In the genomic region with DNA sequence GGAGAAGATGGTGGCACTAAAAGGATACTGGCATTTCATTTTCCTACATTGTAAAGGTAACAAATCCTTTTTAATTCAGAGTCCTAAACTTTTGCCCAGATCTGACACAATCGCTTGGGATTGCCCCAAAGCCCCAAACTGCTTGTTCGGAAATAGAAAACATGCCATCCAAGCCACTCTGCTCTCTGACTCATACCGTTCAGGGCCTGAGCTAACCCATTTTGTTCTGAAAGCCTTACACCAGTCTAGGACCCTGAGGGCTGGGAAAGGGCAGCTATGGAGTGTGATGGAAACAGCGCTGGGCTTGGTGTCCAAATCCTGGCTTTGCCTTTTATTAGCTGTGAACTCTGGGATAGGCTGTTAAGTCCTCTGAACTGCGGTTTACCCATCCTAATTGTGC, we compare ENCODE assay signal across 1 cellular context.
A peak's percentile ranks its signal among the peaks of the same experiment; 100 is the strongest.
TF ChIP-seq lines count a peak whose summit lies in the region.

No MANE protein-coding gene starts in this region.

TF ChIP-seq in SK-N-SH, 30 proteins besides CTCF, POLR2A, EP300 and RAD21 (continued from another document):
- TF ChIP-seq, protein P1, sequence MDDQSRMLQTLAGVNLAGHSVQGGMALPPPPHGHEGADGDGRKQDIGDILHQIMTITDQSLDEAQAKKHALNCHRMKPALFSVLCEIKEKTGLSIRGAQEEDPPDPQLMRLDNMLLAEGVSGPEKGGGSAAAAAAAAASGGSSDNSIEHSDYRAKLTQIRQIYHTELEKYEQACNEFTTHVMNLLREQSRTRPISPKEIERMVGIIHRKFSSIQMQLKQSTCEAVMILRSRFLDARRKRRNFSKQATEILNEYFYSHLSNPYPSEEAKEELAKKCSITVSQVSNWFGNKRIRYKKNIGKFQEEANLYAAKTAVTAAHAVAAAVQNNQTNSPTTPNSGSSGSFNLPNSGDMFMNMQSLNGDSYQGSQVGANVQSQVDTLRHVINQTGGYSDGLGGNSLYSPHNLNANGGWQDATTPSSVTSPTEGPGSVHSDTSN (IDR thresholded peaks at IDR 0.05) = peak; percentile 59
- TF ChIP-seq NRF1 (IDR thresholded peaks at IDR 0.05; ENCODE audit: low read depth, low read length) (no peak), TCF12 (IDR thresholded peaks at IDR 0.05) (peak; percentile 76), POLR2AphosphoS5 (IDR thresholded peaks at IDR 0.05; ENCODE audit: low read depth, low read length) (no peak; the same call in 1 of the 2 replicates), NFIC (IDR thresholded peaks at IDR 0.05; ENCODE audit: borderline replicate concordance) (peak; percentile 71), TAF1 (IDR thresholded peaks at IDR 0.05; ENCODE audit: borderline replicate concordance, low read depth, low read length) (no peak), GATA2 (CRISPR knock-in tag; IDR thresholded peaks at IDR 0.05) (no peak), FOXJ3 (CRISPR knock-in tag; IDR thresholded peaks at IDR 0.05) (no peak), FOSL2 (IDR thresholded peaks at IDR 0.05; ENCODE audit: borderline replicate concordance, low read depth) (peak; percentile 86)
- TF ChIP-seq, protein P2, sequence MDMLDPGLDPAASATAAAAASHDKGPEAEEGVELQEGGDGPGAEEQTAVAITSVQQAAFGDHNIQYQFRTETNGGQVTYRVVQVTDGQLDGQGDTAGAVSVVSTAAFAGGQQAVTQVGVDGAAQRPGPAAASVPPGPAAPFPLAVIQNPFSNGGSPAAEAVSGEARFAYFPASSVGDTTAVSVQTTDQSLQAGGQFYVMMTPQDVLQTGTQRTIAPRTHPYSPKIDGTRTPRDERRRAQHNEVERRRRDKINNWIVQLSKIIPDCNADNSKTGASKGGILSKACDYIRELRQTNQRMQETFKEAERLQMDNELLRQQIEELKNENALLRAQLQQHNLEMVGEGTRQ (IDR thresholded peaks at IDR 0.05; ENCODE audit: borderline replicate concordance, low read depth, low read length) = no peak
- TF ChIP-seq, protein P3, sequence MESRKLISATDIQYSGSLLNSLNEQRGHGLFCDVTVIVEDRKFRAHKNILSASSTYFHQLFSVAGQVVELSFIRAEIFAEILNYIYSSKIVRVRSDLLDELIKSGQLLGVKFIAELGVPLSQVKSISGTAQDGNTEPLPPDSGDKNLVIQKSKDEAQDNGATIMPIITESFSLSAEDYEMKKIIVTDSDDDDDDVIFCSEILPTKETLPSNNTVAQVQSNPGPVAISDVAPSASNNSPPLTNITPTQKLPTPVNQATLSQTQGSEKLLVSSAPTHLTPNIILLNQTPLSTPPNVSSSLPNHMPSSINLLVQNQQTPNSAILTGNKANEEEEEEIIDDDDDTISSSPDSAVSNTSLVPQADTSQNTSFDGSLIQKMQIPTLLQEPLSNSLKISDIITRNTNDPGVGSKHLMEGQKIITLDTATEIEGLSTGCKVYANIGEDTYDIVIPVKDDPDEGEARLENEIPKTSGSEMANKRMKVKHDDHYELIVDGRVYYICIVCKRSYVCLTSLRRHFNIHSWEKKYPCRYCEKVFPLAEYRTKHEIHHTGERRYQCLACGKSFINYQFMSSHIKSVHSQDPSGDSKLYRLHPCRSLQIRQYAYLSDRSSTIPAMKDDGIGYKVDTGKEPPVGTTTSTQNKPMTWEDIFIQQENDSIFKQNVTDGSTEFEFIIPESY (IDR thresholded peaks at IDR 0.05; ENCODE audit: borderline replicate concordance, low read depth) = no peak
- TF ChIP-seq, protein P4, sequence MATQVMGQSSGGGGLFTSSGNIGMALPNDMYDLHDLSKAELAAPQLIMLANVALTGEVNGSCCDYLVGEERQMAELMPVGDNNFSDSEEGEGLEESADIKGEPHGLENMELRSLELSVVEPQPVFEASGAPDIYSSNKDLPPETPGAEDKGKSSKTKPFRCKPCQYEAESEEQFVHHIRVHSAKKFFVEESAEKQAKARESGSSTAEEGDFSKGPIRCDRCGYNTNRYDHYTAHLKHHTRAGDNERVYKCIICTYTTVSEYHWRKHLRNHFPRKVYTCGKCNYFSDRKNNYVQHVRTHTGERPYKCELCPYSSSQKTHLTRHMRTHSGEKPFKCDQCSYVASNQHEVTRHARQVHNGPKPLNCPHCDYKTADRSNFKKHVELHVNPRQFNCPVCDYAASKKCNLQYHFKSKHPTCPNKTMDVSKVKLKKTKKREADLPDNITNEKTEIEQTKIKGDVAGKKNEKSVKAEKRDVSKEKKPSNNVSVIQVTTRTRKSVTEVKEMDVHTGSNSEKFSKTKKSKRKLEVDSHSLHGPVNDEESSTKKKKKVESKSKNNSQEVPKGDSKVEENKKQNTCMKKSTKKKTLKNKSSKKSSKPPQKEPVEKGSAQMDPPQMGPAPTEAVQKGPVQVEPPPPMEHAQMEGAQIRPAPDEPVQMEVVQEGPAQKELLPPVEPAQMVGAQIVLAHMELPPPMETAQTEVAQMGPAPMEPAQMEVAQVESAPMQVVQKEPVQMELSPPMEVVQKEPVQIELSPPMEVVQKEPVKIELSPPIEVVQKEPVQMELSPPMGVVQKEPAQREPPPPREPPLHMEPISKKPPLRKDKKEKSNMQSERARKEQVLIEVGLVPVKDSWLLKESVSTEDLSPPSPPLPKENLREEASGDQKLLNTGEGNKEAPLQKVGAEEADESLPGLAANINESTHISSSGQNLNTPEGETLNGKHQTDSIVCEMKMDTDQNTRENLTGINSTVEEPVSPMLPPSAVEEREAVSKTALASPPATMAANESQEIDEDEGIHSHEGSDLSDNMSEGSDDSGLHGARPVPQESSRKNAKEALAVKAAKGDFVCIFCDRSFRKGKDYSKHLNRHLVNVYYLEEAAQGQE (IDR thresholded peaks at IDR 0.05; ENCODE audit: low read depth, low read length) = no peak
